2 cellular contexts compared by ENCODE assay signal in genomic region chr19:38318595-38319142, GRCh38.
TF ChIP-seq lines count a peak whose summit lies in the region.

No MANE protein-coding gene starts in this region.

TF ChIP-seq in liver, 16 proteins besides CTCF, POLR2A, EP300 and RAD21:
- TF ChIP-seq JUND (IDR thresholded peaks at IDR 0.05) (no peak), NR2F2 (IDR thresholded peaks at IDR 0.05) (peak; percentile 65), REST (IDR thresholded peaks at IDR 0.05) (no peak)

TF ChIP-seq in HepG2, 621 proteins besides CTCF, POLR2A, EP300 and RAD21:
- no peak for TF ChIP-seq LRRFIP1 (CRISPR knock-in tag; conservative IDR thresholded peaks at IDR 0.05)
- TF ChIP-seq NONO (IDR thresholded peaks at IDR 0.05), result no peak
- TF ChIP-seq NONO (CRISPR knock-in tag; conservative IDR thresholded peaks at IDR 0.05), result no peak
- no peak for TF ChIP-seq ZSCAN25 (CRISPR knock-in tag; IDR thresholded peaks at IDR 0.05)
- TF ChIP-seq PHF5A (CRISPR knock-in tag; IDR thresholded peaks at IDR 0.05; ENCODE audit: low read depth, unreplicated experiment), result no peak
